In genomic region chr3:15301761-15302160, GRCh38 we compare ENCODE assay signal across 18 cellular contexts. TPM values are rescaled to one million over a fixed set of nuclear protein-coding genes. Genes with fewer than 3 reads are reported as not detected.
DNase-seq lines count a peak whose midpoint lies in the region; ATAC-seq and TF ChIP-seq lines count a peak whose summit lies in the region.
"Had no signal": no experiment of that assay in that cellular context is flagged by ENCODE, and none has a peak within 500 bp of the region (broad histone marks: within the 10 kb centered on the region; RNA-seq: fewer than 3 reads in every experiment).

No MANE protein-coding gene starts in this region.

- no peaks in the 10 kb centered on the region for H3K27me3 Mint-ChIP-seq in T-helper 1 cell treated with Interleukin-12 subunit alpha and Interleukin-12 subunit beta and Interleukin-4 antibody, amounts not matched to agents 30 μg/mL and 1 μg/mL, for 36 hours (ENCODE audit: low read depth)
- no peaks in the 10 kb centered on the region for H3K27me3 Mint-ChIP-seq in central memory CD8-positive, alpha-beta T cell
- H3K27me3 Mint-ChIP-seq in natural killer cell (ENCODE audit: low read depth in 2 of 2), result no peaks in the 10 kb centered on the region

- H3K27me3 ChIP-seq in subcutaneous abdominal adipose tissue (ENCODE audit: control insufficient read depth in 5 of 5, insufficient read depth in 4 of 5, low read length in 5 of 5), result no peaks in the 10 kb centered on the region

- DNase-seq in T-helper 1 cell (no peak), natural killer cell (no peak), Ammon's horn (ENCODE audit: low spot score) (no peak), NOMO-1 (lab: John Stamatoyannopoulos, UW; ENCODE audit: unreplicated experiment in 2 of 2) (no peak)
- DNase-seq in central memory CD8-positive, alpha-beta T cell (ENCODE audit: low spot score in 2 of 2), result no peak
- DNase-seq: DMS79 treated with DMSO at 0.1 percent for 48 hours, GDM1, GOT3, KG1, NCI-H1092, NCI-H748 treated with DMSO at 0.1 percent for 48 hours had no signal

- peaks cover 6 to 44% (median 29%) of the 10 kb centered on the region in 5 donors for H3K4me1 ChIP-seq in subcutaneous abdominal adipose tissue (ENCODE audit: control insufficient read depth in 5 of 5, insufficient read depth in 5 of 5, low read length in 5 of 5)

- no peak overlapping the region for H3K4me3 Mint-ChIP-seq in T-helper 1 cell treated with Interleukin-12 subunit alpha and Interleukin-12 subunit beta and Interleukin-4 antibody, amounts not matched to agents 30 μg/mL and 1 μg/mL, for 36 hours
- H3K4me3 Mint-ChIP-seq in central memory CD8-positive, alpha-beta T cell, result peak overlapping the region; percentile 84
- H3K4me3 Mint-ChIP-seq in natural killer cell, result peak overlapping the region; percentile 98

- peaks cover 0 to 42% (median 29%) of the 10 kb centered on the region in 5 donors for H3K36me3 ChIP-seq in subcutaneous abdominal adipose tissue (ENCODE audit: control insufficient read depth in 5 of 5, insufficient read depth in 5 of 5, low read length in 5 of 5)

- peaks cover 74% of the 10 kb centered on the region for H3K36me3 Mint-ChIP-seq in T-helper 1 cell treated with Interleukin-12 subunit alpha and Interleukin-12 subunit beta and Interleukin-4 antibody, amounts not matched to agents 30 μg/mL and 1 μg/mL, for 36 hours (ENCODE audit: low read depth)
- H3K36me3 Mint-ChIP-seq in central memory CD8-positive, alpha-beta T cell (ENCODE audit: insufficient read depth), result peaks cover 23% of the 10 kb centered on the region
- H3K36me3 Mint-ChIP-seq in natural killer cell, result no peaks in the 10 kb centered on the region

- no peak for ATAC-seq in central memory CD8-positive, alpha-beta T cell (replicated peaks; ENCODE audit: extremely low read depth, poor library complexity, severe bottlenecking)
- no peak for ATAC-seq in natural killer cell
- no peak for ATAC-seq in HG03039 (IDR thresholded peaks at IDR 0.05; ENCODE audit: unreplicated experiment)
- ATAC-seq: Panc1, Right ventricle myocardium inferior had no signal

- no peaks in the 10 kb centered on the region for H3K9me3 ChIP-seq in subcutaneous abdominal adipose tissue (ENCODE audit: control insufficient read depth in 5 of 5, low read length in 5 of 5)

- H3K4me3 ChIP-seq in subcutaneous abdominal adipose tissue (ENCODE audit: low read depth in 1 of 5, low read length in 5 of 5), result no peak overlapping the region

- peaks cover 71% of the 10 kb centered on the region for H3K4me1 Mint-ChIP-seq in T-helper 1 cell treated with Interleukin-12 subunit alpha and Interleukin-12 subunit beta and Interleukin-4 antibody, amounts not matched to agents 30 μg/mL and 1 μg/mL, for 36 hours (ENCODE audit: low read depth)
- H3K4me1 Mint-ChIP-seq in central memory CD8-positive, alpha-beta T cell, result peaks cover 79% of the 10 kb centered on the region
- peaks cover 76 to 87% of the 10 kb centered on the region in 2 donors for H3K4me1 Mint-ChIP-seq in natural killer cell

- no peaks in the 10 kb centered on the region for H3K9me3 Mint-ChIP-seq in T-helper 1 cell treated with Interleukin-12 subunit alpha and Interleukin-12 subunit beta and Interleukin-4 antibody, amounts not matched to agents 30 μg/mL and 1 μg/mL, for 36 hours
- no peaks in the 10 kb centered on the region for H3K9me3 Mint-ChIP-seq in central memory CD8-positive, alpha-beta T cell
- no peaks in the 10 kb centered on the region for H3K9me3 Mint-ChIP-seq in natural killer cell

- H3K27ac Mint-ChIP-seq in T-helper 1 cell treated with Interleukin-12 subunit alpha and Interleukin-12 subunit beta and Interleukin-4 antibody, amounts not matched to agents 30 μg/mL and 1 μg/mL, for 36 hours, result peak overlapping the region; percentile 18
- H3K27ac Mint-ChIP-seq in central memory CD8-positive, alpha-beta T cell (ENCODE audit: low read depth), result peak overlapping the region; percentile 92
- peak overlapping the region; percentile 87 for H3K27ac Mint-ChIP-seq in natural killer cell

- H3K9ac ChIP-seq in subcutaneous abdominal adipose tissue (ENCODE audit: low read length in 5 of 5), result no peak overlapping the region

- H3K27ac ChIP-seq in subcutaneous abdominal adipose tissue (ENCODE audit: low read depth, low read length), result peak overlapping the region; percentile 75
- H3K27ac ChIP-seq: 22Rv1, C4-2B had no signal

- intact Hi-C loops in natural killer cell (cut with micrococcal nuclease), result loop anchor here (5.0 kb wide), 1 partner anchor 34 kb away; no protein-coding TSS in a partner anchor

- no peak for TF ChIP-seq CTCF in natural killer cell (IDR thresholded peaks at IDR 0.05)

RNA-seq across cellular contexts. Expression of gene SH3BP5, which starts 30.6 kb away (rescaled TPM):
- total RNA-seq in natural killer cell, result 100 to 1,000 TPM in 1 of 3 donors, 10 to 100 TPM in 2; 89.4 to 129 (median 91.0) TPM

Comparison
In these comparisons a context has a peak if more than half of its experiments do, and no peak if none do; other contexts are left out.
1. H3K27ac Mint-ChIP-seq: peak in every context shown above with its lines; median percentile 92 in central memory CD8-positive, alpha-beta T cell; 87 in natural killer cell; 18 in T-helper 1 cell treated with Interleukin-12 subunit alpha and Interleukin-12 subunit beta and Interleukin-4 antibody, amounts not matched to agents 30 μg/mL and 1 μg/mL, for 36 hours.